1 cellular context compared by ENCODE assay signal in genomic region chrX:47523297-47523696, GRCh38.
TF ChIP-seq lines count a peak whose summit lies in the region.

No MANE protein-coding gene starts in this region.

TF ChIP-seq in HEK293, 187 proteins besides CTCF, POLR2A, EP300 and RAD21 (continued from another document and continues in another):
- TF ChIP-seq ZBTB11 (tag by site-specific recombination; conservative IDR thresholded peaks at IDR 0.05; ENCODE audit: low read depth) (no peak), ZNF654 (tag by site-specific recombination; IDR thresholded peaks at IDR 0.05; ENCODE audit: low read depth) (peak; percentile 63), IKZF3 (tag by site-specific recombination; IDR thresholded peaks at IDR 0.05) (no peak), HOXD13 (CRISPR knock-in tag; IDR thresholded peaks at IDR 0.05; ENCODE audit: borderline replicate concordance) (no peak), ZNF518A (tag by site-specific recombination; conservative IDR thresholded peaks at IDR 0.05; ENCODE audit: low read depth) (no peak), ZNF623 (tag by site-specific recombination; IDR thresholded peaks at IDR 0.05) (no peak), MYNN (tag by site-specific recombination; IDR thresholded peaks at IDR 0.05; ENCODE audit: borderline replicate concordance) (no peak), KLF16 (tag by site-specific recombination; IDR thresholded peaks at IDR 0.05) (no peak), ZNF596 (tag by site-specific recombination; IDR thresholded peaks at IDR 0.05) (no peak), ZBTB1 (tag by site-specific recombination; IDR thresholded peaks at IDR 0.05) (no peak), KLF8 (tag by site-specific recombination; IDR thresholded peaks at IDR 0.05) (no peak), ZNF776 (tag by site-specific recombination; IDR thresholded peaks at IDR 0.05; ENCODE audit: borderline replicate concordance) (no peak), ZNF580 (tag by site-specific recombination; IDR thresholded peaks at IDR 0.05) (no peak), ZNF16 (tag by site-specific recombination; IDR thresholded peaks at IDR 0.05; ENCODE audit: low read depth) (no peak), ZNF792 (tag by site-specific recombination; IDR thresholded peaks at IDR 0.05) (no peak), KLF7 (tag by site-specific recombination; IDR thresholded peaks at IDR 0.05; ENCODE audit: borderline replicate concordance) (no peak), ZNF548 (tag by site-specific recombination; IDR thresholded peaks at IDR 0.05) (no peak), ZNF830 (tag by site-specific recombination; IDR thresholded peaks at IDR 0.05; ENCODE audit: low read depth) (no peak), ZNF626 (tag by site-specific recombination; IDR thresholded peaks at IDR 0.05) (no peak), ZNF488 (tag by site-specific recombination; IDR thresholded peaks at IDR 0.05) (no peak), ZBTB7A (tag by site-specific recombination; IDR thresholded peaks at IDR 0.05; ENCODE audit: low read depth) (no peak), ZNF211 (tag by site-specific recombination; IDR thresholded peaks at IDR 0.05; ENCODE audit: low read depth) (no peak), ZNF701 (tag by site-specific recombination; IDR thresholded peaks at IDR 0.05) (no peak), ZNF280D (tag by site-specific recombination; IDR thresholded peaks at IDR 0.05) (peak; percentile 27; the same call in 1 of the 2 replicates), EGR2 (tag by site-specific recombination; IDR thresholded peaks at IDR 0.05; ENCODE audit: low read depth) (peak; percentile 71), ZNF610 (tag by site-specific recombination; IDR thresholded peaks at IDR 0.05; ENCODE audit: borderline replicate concordance) (no peak), ZNF521 (tag by site-specific recombination; IDR thresholded peaks at IDR 0.05) (no peak), ZSCAN16 (tag by site-specific recombination; IDR thresholded peaks at IDR 0.05) (no peak), ZNF18 (tag by site-specific recombination; IDR thresholded peaks at IDR 0.05) (no peak), HOXA7 (CRISPR knock-in tag; IDR thresholded peaks at IDR 0.05; ENCODE audit: borderline replicate concordance) (no peak), ZNF292 (tag by site-specific recombination; IDR thresholded peaks at IDR 0.05; ENCODE audit: borderline replicate concordance, low read depth) (no peak), ZBTB17 (tag by site-specific recombination; IDR thresholded peaks at IDR 0.05) (peak; percentile 25; the same call in 1 of the 2 replicates), ZSCAN5A (tag by site-specific recombination; IDR thresholded peaks at IDR 0.05) (no peak), ZNF426 (tag by site-specific recombination; IDR thresholded peaks at IDR 0.05) (no peak), ZNF112 (tag by site-specific recombination; IDR thresholded peaks at IDR 0.05) (no peak), SCRT2 (tag by site-specific recombination; IDR thresholded peaks at IDR 0.05) (no peak), ZNF214 (tag by site-specific recombination; IDR thresholded peaks at IDR 0.05; ENCODE audit: borderline replicate concordance) (no peak), ZNF354C (tag by site-specific recombination; IDR thresholded peaks at IDR 0.05; ENCODE audit: borderline replicate concordance, low read depth) (no peak), ZFP69B (tag by site-specific recombination; IDR thresholded peaks at IDR 0.05) (peak; percentile 74), ZSCAN30 (tag by site-specific recombination; IDR thresholded peaks at IDR 0.05) (no peak), ZNF140 (tag by site-specific recombination; IDR thresholded peaks at IDR 0.05) (no peak), ZNF175 (tag by site-specific recombination; IDR thresholded peaks at IDR 0.05) (no peak), ZNF423 (tag by site-specific recombination; IDR thresholded peaks at IDR 0.05) (no peak), ZNF747 (tag by site-specific recombination; IDR thresholded peaks at IDR 0.05) (no peak), ZNF76 (tag by site-specific recombination; IDR thresholded peaks at IDR 0.05; ENCODE audit: borderline replicate concordance, low read depth) (no peak), PRDM1 (tag by site-specific recombination; IDR thresholded peaks at IDR 0.05) (no peak), ZFP41 (tag by site-specific recombination; IDR thresholded peaks at IDR 0.05; ENCODE audit: borderline replicate concordance) (no peak), ZNF692 (tag by site-specific recombination; IDR thresholded peaks at IDR 0.05) (peak; percentile 80), ZNF600 (tag by site-specific recombination; IDR thresholded peaks at IDR 0.05) (peak; percentile 59; the same call in 1 of the 2 replicates), ELK4 (IDR thresholded peaks at IDR 0.05; ENCODE audit: borderline replicate concordance, low read depth, low read length) (no peak)
